ENCODE assay signal across 25 cellular contexts in genomic region chr1:213393860-213394259, GRCh38.
DNase-seq lines count a peak whose midpoint lies in the region; ATAC-seq and TF ChIP-seq lines count a peak whose summit lies in the region.
"Had no signal": no experiment of that assay in that cellular context is flagged by ENCODE, and none has a peak within 500 bp of the region (broad histone marks: within the 10 kb centered on the region; RNA-seq: fewer than 3 reads in every experiment).

No MANE protein-coding gene starts in this region.

- H3K27ac Mint-ChIP-seq in glutamatergic neuron (ENCODE audit: unreplicated experiment), result peak overlapping the region; percentile 68
- H3K27ac Mint-ChIP-seq: CD14-positive monocyte; CD4-positive, alpha-beta T cell; CD8-positive, alpha-beta memory T cell; H9 had no signal

- peak; percentile 10 for DNase-seq in activated effector memory CD4-positive, alpha-beta T cell treated with anti-CD3 and anti-CD28 coated beads, Interleukin-2, amount 50 U/mL, for 16 hours
- DNase-seq in activated effector memory CD4-positive, alpha-beta T cell treated with Interleukin-2 at 50 U/mL for 16 hours, result no peak
- DNase-seq in NCI-H82 treated with DMSO at 0.1 percent for 48 hours (lab: John Stamatoyannopoulos, UW; ENCODE audit: unreplicated experiment) (peak; percentile 36), glutamatergic neuron (no peak), neuronal stem cell (ENCODE audit: low spot score) (no peak), left ventricle myocardium inferior (no peak), NCI-H146 (lab: John Stamatoyannopoulos, UW) (no peak)
- DNase-seq: 8988T; ACHN; AML-193; BE2C; CD4-positive, alpha-beta T cell; CD8-positive, alpha-beta memory T cell; DMS 273 treated with DMSO at 0.1 percent for 48 hours; DMS79; EL; GDM1; GM23248; H9 had no signal

- H3K23ac ChIP-seq in neuronal stem cell (ENCODE audit: low read depth, low read length, poor library complexity), result no peak overlapping the region

- H3K4me2 ChIP-seq in neuronal stem cell (ENCODE audit: insufficient read depth, low read length, poor library complexity, severe bottlenecking), result no peak overlapping the region
- H3K4me2 ChIP-seq: A549; BLaER1 treated with 17β-estradiol and CSF1 and Interleukin-3, amounts not matched to agents 10 nM and 100 nM had no signal

- TF ChIP-seq CTCF in glutamatergic neuron (IDR thresholded peaks at IDR 0.05; ENCODE audit: partially characterized antibody, unreplicated experiment), result no peak
- no peak for TF ChIP-seq CTCF in left ventricle myocardium inferior (IDR thresholded peaks at IDR 0.05; ENCODE audit: borderline replicate concordance)

- intact Hi-C loops in left ventricle myocardium inferior (cut with micrococcal nuclease), result no loop called here

- H2BK120ac ChIP-seq in neuronal stem cell (ENCODE audit: low read depth, low read length), result no peak overlapping the region

- no peak overlapping the region for H2AFZ ChIP-seq in neuronal stem cell (ENCODE audit: low read length)
- H2AFZ ChIP-seq: GM23248 had no signal

- no peak overlapping the region for H2BK12ac ChIP-seq in neuronal stem cell (ENCODE audit: low read length)

- H3K27ac ChIP-seq in neuronal stem cell (replicated peaks; ENCODE audit: low read length) (no peak overlapping the region), left ventricle myocardium inferior (replicated peaks) (no peak overlapping the region)
- H3K27ac ChIP-seq: A549; BLaER1 treated with 17β-estradiol and CSF1 and Interleukin-3, amounts not matched to agents 10 nM and 100 nM; GM23248 had no signal

- no peaks in the 10 kb centered on the region for H3K79me1 ChIP-seq in neuronal stem cell (ENCODE audit: low read depth, low read length)

- H3K9ac ChIP-seq in neuronal stem cell (ENCODE audit: low read depth, low read length, poor library complexity), result no peak overlapping the region
- H3K9ac ChIP-seq: BLaER1 treated with 17β-estradiol and CSF1 and Interleukin-3, amounts not matched to agents 10 nM and 100 nM; GM23248 had no signal

- no peaks in the 10 kb centered on the region for H3K9me3 ChIP-seq in neuronal stem cell (replicated peaks in 1 of 2; ENCODE audit: control insufficient read depth in 2 of 2, insufficient read depth in 1 of 2, low read depth in 1 of 2, low read length in 2 of 2)
- H3K9me3 ChIP-seq in left ventricle myocardium inferior (replicated peaks), result no peaks in the 10 kb centered on the region
- H3K9me3 ChIP-seq: A549, BE2C had no signal

- no peak for ATAC-seq in esophagus mucosa
- ATAC-seq: A549, GM12878, HCT116 had no signal

- H3K27me3 Mint-ChIP-seq in glutamatergic neuron (ENCODE audit: unreplicated experiment), result peaks cover 8% of the 10 kb centered on the region

- H3K4ac ChIP-seq in neuronal stem cell (ENCODE audit: low read length), result no peak overlapping the region

- H3K18ac ChIP-seq in neuronal stem cell (ENCODE audit: low read length), result peak overlapping the region; percentile 79

- H3K36me3 ChIP-seq in neuronal stem cell (replicated peaks in 1 of 2; ENCODE audit: control insufficient read depth in 2 of 2, insufficient read depth in 2 of 2, low read length in 2 of 2), result no peaks in the 10 kb centered on the region
- no peaks in the 10 kb centered on the region for H3K36me3 ChIP-seq in left ventricle myocardium inferior
- H3K36me3 ChIP-seq: BE2C; BLaER1 treated with 17β-estradiol and CSF1 and Interleukin-3, amounts not matched to agents 10 nM and 100 nM had no signal

- H3K4me1 Mint-ChIP-seq in glutamatergic neuron (ENCODE audit: low read depth, unreplicated experiment), result peaks cover 33% of the 10 kb centered on the region
- H3K4me1 Mint-ChIP-seq: CD14-positive monocyte; CD8-positive, alpha-beta memory T cell had no signal

- peak overlapping the region; percentile 44 for H3K4me3 Mint-ChIP-seq in glutamatergic neuron (ENCODE audit: unreplicated experiment)
- H3K4me3 Mint-ChIP-seq: CD14-positive monocyte; CD4-positive, alpha-beta T cell; CD8-positive, alpha-beta memory T cell; H9 had no signal

- peaks cover 3% of the 10 kb centered on the region for H3K9me3 Mint-ChIP-seq in glutamatergic neuron (ENCODE audit: unreplicated experiment)
- H3K9me3 Mint-ChIP-seq: CD4-positive, alpha-beta T cell; H9 had no signal

- peak overlapping the region; percentile 47 for H2AK5ac ChIP-seq in neuronal stem cell (ENCODE audit: low read depth, low read length)

- no CpG with 5 or more reads among the region's 7 CpGs for WGBS in neuronal stem cell (ENCODE audit: extremely low coverage in 2 of 2, insufficient read length in 2 of 2, insufficient replicate concordance in 1 of 2), 2 donors

- H3K4me3 ChIP-seq in neuronal stem cell (ENCODE audit: low read length in 2 of 2), result no peak overlapping the region
- no peak overlapping the region for H3K4me3 ChIP-seq in left ventricle myocardium inferior
- H3K4me3 ChIP-seq: A549; BLaER1 treated with 17β-estradiol and CSF1 and Interleukin-3, amounts not matched to agents 10 nM and 100 nM; GM12878; GM23248 had no signal

- no peak overlapping the region for H4K8ac ChIP-seq in neuronal stem cell (ENCODE audit: low read depth, low read length)

- H2BK15ac ChIP-seq in neuronal stem cell (ENCODE audit: low read length), result no peak overlapping the region

- H2BK5ac ChIP-seq in neuronal stem cell (ENCODE audit: low read length), result no peak overlapping the region

- peaks cover 0 to 7% of the 10 kb centered on the region in 2 donors for H3K4me1 ChIP-seq in neuronal stem cell (ENCODE audit: control insufficient read depth in 2 of 2, insufficient read depth in 1 of 2, low read depth in 1 of 2, low read length in 2 of 2)
- peaks cover 1% of the 10 kb centered on the region for H3K4me1 ChIP-seq in left ventricle myocardium inferior
- H3K4me1 ChIP-seq: A549; BE2C; BLaER1 treated with 17β-estradiol and CSF1 and Interleukin-3, amounts not matched to agents 10 nM and 100 nM had no signal

- H3K36me3 Mint-ChIP-seq in glutamatergic neuron (ENCODE audit: unreplicated experiment), result peaks cover 5% of the 10 kb centered on the region
- H3K36me3 Mint-ChIP-seq: CD14-positive monocyte; CD8-positive, alpha-beta memory T cell had no signal

- H4K91ac ChIP-seq in neuronal stem cell (ENCODE audit: low read depth, low read length, poor library complexity), result no peak overlapping the region

- H3K27me3 ChIP-seq in neuronal stem cell (ENCODE audit: control insufficient read depth in 3 of 3, insufficient read depth in 3 of 3, low read depth in 1 of 3, low read length in 3 of 3), result no peaks in the 10 kb centered on the region
- H3K27me3 ChIP-seq in left ventricle myocardium inferior (ENCODE audit: low read depth), result no peaks in the 10 kb centered on the region
- H3K27me3 ChIP-seq: BE2C; BLaER1 treated with 17β-estradiol and CSF1 and Interleukin-3, amounts not matched to agents 10 nM and 100 nM had no signal

- no peak overlapping the region for H3K14ac ChIP-seq in neuronal stem cell (ENCODE audit: low read length)

Comparison
In these comparisons a context has a peak if more than half of its experiments do, and no peak if none do; other contexts are left out.
1. DNase-seq: peak in activated effector memory CD4-positive, alpha-beta T cell treated with anti-CD3 and anti-CD28 coated beads, Interleukin-2, amount 50 U/mL, for 16 hours (single experiment) and NCI-H82 treated with DMSO at 0.1 percent for 48 hours (single experiment); none in activated effector memory CD4-positive, alpha-beta T cell treated with Interleukin-2 at 50 U/mL for 16 hours (single experiment), glutamatergic neuron (single experiment), neuronal stem cell (single experiment), left ventricle myocardium inferior (single experiment) and NCI-H146 (single experiment).